Comparison of ENCODE assay signal across 20 cellular contexts in the genomic region with DNA sequence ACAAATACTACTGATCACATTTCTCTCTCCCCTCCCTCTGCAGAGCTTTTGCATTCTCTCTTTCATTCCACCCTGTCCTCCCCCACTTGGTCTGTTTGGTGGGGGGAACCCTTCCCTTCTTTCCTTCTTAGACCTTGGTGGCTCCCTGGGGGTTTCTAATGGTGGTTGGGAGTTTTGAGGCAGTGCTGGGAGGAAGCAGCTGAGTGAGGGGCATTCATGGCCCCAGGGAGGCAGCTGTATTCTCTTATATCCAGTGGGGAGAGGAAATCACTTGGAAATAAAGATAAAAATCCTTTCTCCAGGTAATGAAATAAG. TPM values are rescaled to one million over a fixed set of nuclear protein-coding genes. Genes with fewer than 3 reads are reported as not detected.
"Had no signal": no experiment of that assay in that cellular context is flagged by ENCODE, and none has a peak within 500 bp of the region (broad histone marks: within the 10 kb centered on the region; RNA-seq: fewer than 3 reads in every experiment).

No MANE protein-coding gene starts in this region.

- H3K27me3 ChIP-seq: body of pancreas, hepatocyte, testis, uterus had no signal

- H3K4me1 ChIP-seq: body of pancreas, testis, uterus had no signal

- H3K36me3 ChIP-seq: uterus had no signal

- H3K79me2 ChIP-seq: hepatocyte had no signal

- H2AFZ ChIP-seq: hepatocyte had no signal

- H3K9me3 ChIP-seq: body of pancreas, testis, uterus had no signal

- H3K4me3 ChIP-seq: body of pancreas, hepatocyte, testis, uterus had no signal

- H3K4me2 ChIP-seq: hepatocyte had no signal

- ATAC-seq: body of pancreas, esophagus mucosa had no signal

- H3K27ac ChIP-seq: body of pancreas, hepatocyte, testis, uterus had no signal

- DNase-seq: activated CD4-positive, alpha-beta T cell treated with anti-CD3 and anti-CD28 coated beads for 4 hours; activated CD4-positive, CD25-positive, alpha-beta regulatory T cell; activated gamma-delta T cell treated with Interleukin-2 at 50 U/mL for 16 hours; body of pancreas; effector CD8-positive, alpha-beta T cell; foreskin melanocyte; left cardiac atrium; stimulated activated CD4-positive, alpha-beta T cell treated with anti-CD3 and anti-CD28 coated beads, Interleukin-4, amount 100 ng/mL, for 1 hour; stimulated activated naive CD4-positive, alpha-beta T cell; T1000; trophoblast cell; uterus had no signal

RNA-seq across cellular contexts. Expression of gene MYH7, which starts 47.3 kb away (rescaled TPM):
- total RNA-seq: chondrocyte, endothelial cell of umbilical vein, hepatocyte, mononuclear cell, omental fat pad, renal cortical epithelial cell had no signal
- polyA plus RNA-seq: endothelial cell of umbilical vein, hepatocyte had no signal
